In genomic region chr11:102464037-102464436, GRCh38 we compare ENCODE assay signal across 26 cellular contexts.
"Had no signal": no experiment of that assay in that cellular context is flagged by ENCODE, and none has a peak within 500 bp of the region (broad histone marks: within the 10 kb centered on the region; RNA-seq: fewer than 3 reads in every experiment).

No MANE protein-coding gene starts in this region.

- H3K27me3 ChIP-seq: breast epithelium, hepatocyte, pancreas, upper lobe of left lung had no signal

- H3K4me2 ChIP-seq: hepatocyte had no signal

- H3K4me3 ChIP-seq: breast epithelium, hepatocyte, left ventricle myocardium inferior, pancreas, psoas muscle, thoracic aorta, upper lobe of left lung had no signal

- ATAC-seq: pancreas; psoas muscle; right cardiac atrium; stimulated activated memory B cell treated with anti-CD40 and anti-IgM and Interleukin-4, amounts not matched to agents 10 μg/mL and 1 μg/mL and 100 μg/mL, for 72 hours had no signal

- H3K79me2 ChIP-seq: hepatocyte had no signal

- H3K27me3 Mint-ChIP-seq: activated naive CD8-positive, alpha-beta T cell treated with anti-CD3 and anti-CD28 coated beads, Interleukin-2, amount 10 ng/mL, durations not matched to agents 7 days and 5 days; central memory CD8-positive, alpha-beta T cell; stimulated activated memory B cell treated with anti-CD40 and anti-IgM and Interleukin-4, amounts not matched to agents 10 μg/mL and 1 μg/mL and 100 μg/mL, for 72 hours had no signal

- FAIRE-seq: colon, frontal cortex, pancreas had no signal

- H3K4me3 Mint-ChIP-seq: activated naive CD4-positive, alpha-beta T cell treated with anti-CD3 and anti-CD28 coated beads for 36 hours; activated naive CD8-positive, alpha-beta T cell treated with anti-CD3 and anti-CD28 coated beads, Interleukin-2, amount 10 ng/mL, durations not matched to agents 7 days and 5 days; central memory CD8-positive, alpha-beta T cell; mesothelial cell of epicardium; natural killer cell treated with Interleukin-12 subunit alpha and Interleukin-12 subunit beta and Interleukin-15 and Interleukin-18, amount 100 ng/mL, for 72 hours; stimulated activated memory B cell treated with anti-CD40 and anti-IgM and Interleukin-4, amounts not matched to agents 10 μg/mL and 1 μg/mL and 100 μg/mL, for 72 hours; T-helper 2 cell treated with Interferon-gamma antibody and Interleukin-4, amounts not matched to agents 5 μg/mL and 100 μg/mL, for 36 hours had no signal

- H3K27ac ChIP-seq: breast epithelium, hepatocyte, left ventricle myocardium inferior, pancreas, psoas muscle, thoracic aorta, WERI-Rb-1 had no signal

- H3K4me1 ChIP-seq: breast epithelium, left ventricle myocardium inferior, psoas muscle had no signal

- H3K36me3 Mint-ChIP-seq: mesothelial cell of epicardium; natural killer cell treated with Interleukin-12 subunit alpha and Interleukin-12 subunit beta and Interleukin-15 and Interleukin-18, amount 100 ng/mL, for 72 hours; stimulated activated memory B cell treated with anti-CD40 and anti-IgM and Interleukin-4, amounts not matched to agents 10 μg/mL and 1 μg/mL and 100 μg/mL, for 72 hours had no signal

- H3K36me3 ChIP-seq: breast epithelium, left ventricle myocardium inferior, pancreas, thoracic aorta, upper lobe of left lung, WERI-Rb-1 had no signal

- DNase-seq: activated CD4-positive, alpha-beta T cell treated with anti-CD3 and anti-CD28 coated beads for 1 hour; activated effector memory CD4-positive, alpha-beta T cell treated with Interleukin-2 at 50 U/mL for 16 hours; activated naive CD4-positive, alpha-beta T cell treated with anti-CD3 and anti-CD28 coated beads for 36 hours; activated naive CD8-positive, alpha-beta T cell treated with anti-CD3 and anti-CD28 coated beads, Interleukin-2, amount 10 ng/mL, durations not matched to agents 7 days and 5 days; activated T-cell treated with anti-CD3 and anti-CD28 coated beads, Interleukin-2, amount 50 U/mL, for 48 hours; amniotic stem cell; effector memory CD4-positive, alpha-beta T cell; glutamatergic neuron; kidney glomerular epithelial cell; left ventricle myocardium inferior; pancreas; psoas muscle; right cardiac atrium; stimulated activated CD4-positive, alpha-beta T cell treated with anti-CD3 and anti-CD28 coated beads, Interleukin-1b, Interleukin-23, amount 100 ng/mL, for 48 hours; WERI-Rb-1 had no signal

- H3K27ac Mint-ChIP-seq: activated naive CD4-positive, alpha-beta T cell treated with anti-CD3 and anti-CD28 coated beads for 36 hours; activated naive CD8-positive, alpha-beta T cell treated with anti-CD3 and anti-CD28 coated beads, Interleukin-2, amount 10 ng/mL, durations not matched to agents 7 days and 5 days; mesothelial cell of epicardium; natural killer cell treated with Interleukin-12 subunit alpha and Interleukin-12 subunit beta and Interleukin-15 and Interleukin-18, amount 100 ng/mL, for 72 hours; stimulated activated memory B cell treated with anti-CD40 and anti-IgM and Interleukin-4, amounts not matched to agents 10 μg/mL and 1 μg/mL and 100 μg/mL, for 72 hours; T-helper 2 cell treated with Interferon-gamma antibody and Interleukin-4, amounts not matched to agents 5 μg/mL and 100 μg/mL, for 36 hours had no signal

- H3K9me3 ChIP-seq: breast epithelium, left ventricle myocardium inferior, pancreas, psoas muscle, thoracic aorta, upper lobe of left lung had no signal

- H2AFZ ChIP-seq: hepatocyte had no signal

- H3K9me3 Mint-ChIP-seq: activated naive CD4-positive, alpha-beta T cell treated with anti-CD3 and anti-CD28 coated beads for 36 hours; activated naive CD8-positive, alpha-beta T cell treated with anti-CD3 and anti-CD28 coated beads, Interleukin-2, amount 10 ng/mL, durations not matched to agents 7 days and 5 days; central memory CD8-positive, alpha-beta T cell; mesothelial cell of epicardium; natural killer cell treated with Interleukin-12 subunit alpha and Interleukin-12 subunit beta and Interleukin-15 and Interleukin-18, amount 100 ng/mL, for 72 hours; stimulated activated memory B cell treated with anti-CD40 and anti-IgM and Interleukin-4, amounts not matched to agents 10 μg/mL and 1 μg/mL and 100 μg/mL, for 72 hours; T-helper 2 cell treated with Interferon-gamma antibody and Interleukin-4, amounts not matched to agents 5 μg/mL and 100 μg/mL, for 36 hours had no signal
